ENCODE assay signal across 23 cellular contexts in the genomic region with DNA sequence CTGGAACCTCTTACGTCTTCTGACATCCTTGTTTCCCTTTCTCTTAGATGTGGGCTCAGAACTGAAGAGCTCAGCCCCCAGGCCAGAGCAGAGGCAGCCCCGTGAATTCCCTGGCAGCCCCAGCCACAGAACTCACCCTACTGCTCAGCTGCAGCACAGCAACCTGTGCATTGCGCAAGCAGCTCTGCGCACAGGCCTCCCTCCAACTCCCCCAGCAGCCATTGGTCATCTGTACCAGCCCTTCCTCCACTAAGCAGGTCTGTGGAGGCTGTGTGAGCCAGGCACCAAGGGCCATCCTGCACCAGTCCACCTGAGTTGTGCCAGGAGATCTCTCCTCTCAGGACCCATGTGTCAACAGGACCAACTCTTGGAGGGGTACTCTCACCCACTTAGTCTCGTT.
"Had no signal": no experiment of that assay in that cellular context is flagged by ENCODE, and none has a peak within 500 bp of the region (broad histone marks: within the 10 kb centered on the region; RNA-seq: fewer than 3 reads in every experiment).

No MANE protein-coding gene starts in this region.

- H3K9me3 ChIP-seq: SK-N-SH had no signal

- FAIRE-seq: HTR-8/SVneo had no signal

- H3K9ac ChIP-seq: SK-N-SH had no signal

- H3K27ac ChIP-seq: HL-60, RWPE1 had no signal

- ATAC-seq: Panc1, PC-3 had no signal

- H3K4me2 ChIP-seq: SK-N-SH had no signal

- DNase-seq: KBM-7, MV-4-11, NCI-H1092, NCI-H1105 treated with DMSO at 0.1 percent for 48 hours, NCI-H1417 treated with DMSO at 0.1 percent for 48 hours, NCI-H146, NCI-H1694 treated with DMSO at 0.1 percent for 48 hours, NCI-H1930, NCI-H2081, NCI-H2107, NCI-H2227 treated with DMSO at 0.1 percent for 48 hours, NCI-H446, NCI-H510A, NCI-H524 treated with DMSO at 0.1 percent for 48 hours, NCI-H69, NCI-H774, PC-3, SHP77, SK-N-SH had no signal
